ENCODE assay signal across 21 cellular contexts in the genomic region with DNA sequence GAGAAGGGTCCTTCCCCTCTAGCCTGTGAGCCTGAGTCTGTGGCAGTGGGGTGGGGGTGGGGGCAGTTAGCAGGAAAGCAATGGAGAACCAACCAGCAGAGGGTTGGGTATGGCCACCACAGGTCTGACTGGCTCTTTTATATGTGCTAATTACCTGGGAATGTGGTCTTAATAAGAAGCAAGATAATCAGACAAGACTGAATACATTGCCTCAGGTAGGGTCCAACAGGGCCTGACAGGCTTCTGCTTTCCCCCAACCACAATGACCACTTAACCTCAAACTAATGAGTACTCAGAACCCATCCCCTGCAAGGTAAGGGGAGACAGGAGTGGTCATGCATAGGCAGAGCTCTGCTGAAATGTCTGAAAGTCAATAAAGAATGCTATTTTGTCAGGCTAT.
"Had no signal": no experiment of that assay in that cellular context is flagged by ENCODE, and none has a peak within 500 bp of the region (broad histone marks: within the 10 kb centered on the region; RNA-seq: fewer than 3 reads in every experiment).

No MANE protein-coding gene starts in this region.

- FAIRE-seq: endothelial cell of umbilical vein, frontal cortex, keratinocyte had no signal

- H3K9me3 ChIP-seq: colonic mucosa, gastroesophageal sphincter, left lung, lower lobe of right lung had no signal

- H3K27me3 ChIP-seq: colonic mucosa, esophagus muscularis mucosa, foreskin keratinocyte, gastroesophageal sphincter, heart left ventricle, hepatocyte, left lung had no signal

- H3K36me3 ChIP-seq: colonic mucosa, esophagus muscularis mucosa, gastroesophageal sphincter, heart left ventricle, left lung, lower lobe of right lung had no signal

- H3K79me2 ChIP-seq: hepatocyte had no signal

- H3K4me1 ChIP-seq: colonic mucosa, esophagus muscularis mucosa, foreskin keratinocyte, gastroesophageal sphincter, heart left ventricle, left lung, lower lobe of right lung had no signal

- ATAC-seq: foreskin keratinocyte; gastroesophageal sphincter; heart left ventricle; left cardiac atrium; left lung; left ventricle myocardium superior; lower lobe of right lung; naive thymus-derived CD4-positive, alpha-beta T cell had no signal

- H2AFZ ChIP-seq: hepatocyte had no signal

- DNase-seq: colonic mucosa; cortex of kidney; effector CD4-positive, alpha-beta T cell; effector memory CD4-positive, alpha-beta T cell; foreskin keratinocyte; heart left ventricle; hypothalamus; immature natural killer cell; left cardiac atrium; left lung; left ventricle myocardium superior; lower lobe of right lung; mesenchymal stem cell; midbrain; naive thymus-derived CD4-positive, alpha-beta T cell had no signal

- H3K4me3 ChIP-seq: colonic mucosa, esophagus muscularis mucosa, gastroesophageal sphincter, heart left ventricle, hepatocyte, left lung, lower lobe of right lung had no signal

- H3K27ac ChIP-seq: colonic mucosa, esophagus muscularis mucosa, foreskin keratinocyte, gastroesophageal sphincter, heart left ventricle, hepatocyte, left lung, lower lobe of right lung had no signal

- H3K4me2 ChIP-seq: hepatocyte had no signal
